Comparison of ENCODE assay signal across 16 cellular contexts in the genomic region with DNA sequence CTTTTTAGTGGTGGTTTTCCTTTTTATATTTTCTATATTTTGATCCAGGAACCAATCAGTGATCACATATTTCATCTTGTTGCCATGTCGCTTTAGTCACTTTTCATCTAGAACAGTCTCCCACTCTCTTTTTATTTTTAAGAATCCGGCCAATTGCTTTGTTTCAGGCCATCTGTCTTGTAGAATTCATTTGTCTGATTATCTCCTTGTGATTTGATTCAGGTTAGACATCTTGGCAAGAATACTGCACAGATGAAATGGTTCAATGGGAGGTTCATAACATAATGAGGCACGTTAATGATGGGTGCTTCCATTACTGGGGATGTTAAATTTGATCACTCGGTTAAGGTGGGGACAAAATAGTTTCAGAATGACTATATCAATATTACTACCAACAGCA.
"Had no signal": no experiment of that assay in that cellular context is flagged by ENCODE, and none has a peak within 500 bp of the region (broad histone marks: within the 10 kb centered on the region; RNA-seq: fewer than 3 reads in every experiment).

No MANE protein-coding gene starts in this region.

- H3K4me3 Mint-ChIP-seq: activated CD4-positive, alpha-beta T cell treated with anti-CD3 and anti-CD28 coated beads, Interleukin-2, amount 10 ng/mL, durations not matched to agents 7 days and 5 days; stimulated activated naive CD8-positive, alpha-beta T cell treated with anti-CD3 and anti-CD28 coated beads, Interleukin-15, Interleukin-2, amounts not matched to agents 100 ng/mL and 50 ng/mL, for 24 hours had no signal

- H3K27me3 Mint-ChIP-seq: activated CD4-positive, alpha-beta T cell treated with anti-CD3 and anti-CD28 coated beads, Interleukin-2, amount 10 ng/mL, durations not matched to agents 7 days and 5 days; stimulated activated naive CD8-positive, alpha-beta T cell treated with anti-CD3 and anti-CD28 coated beads, Interleukin-15, Interleukin-2, amounts not matched to agents 100 ng/mL and 50 ng/mL, for 24 hours had no signal

- H3K9me3 ChIP-seq: colonic mucosa, gastrocnemius medialis, heart right ventricle, left lung, right atrium auricular region, transverse colon, uterus had no signal

- FAIRE-seq: endometrium had no signal

- H3K36me3 ChIP-seq: colonic mucosa, uterus had no signal

- ATAC-seq: gastrocnemius medialis, heart right ventricle, left lung had no signal

- H3K9me3 Mint-ChIP-seq: activated CD4-positive, alpha-beta T cell treated with anti-CD3 and anti-CD28 coated beads, Interleukin-2, amount 10 ng/mL, durations not matched to agents 7 days and 5 days; stimulated activated naive CD8-positive, alpha-beta T cell treated with anti-CD3 and anti-CD28 coated beads, Interleukin-15, Interleukin-2, amounts not matched to agents 100 ng/mL and 50 ng/mL, for 24 hours had no signal

- H3K27ac ChIP-seq: colonic mucosa, gastrocnemius medialis, heart right ventricle, left lung, right atrium auricular region, transverse colon, uterus had no signal

- H3K4me1 ChIP-seq: colonic mucosa, heart right ventricle, left lung, right atrium auricular region, transverse colon, uterus had no signal

- H3K27ac Mint-ChIP-seq: activated CD4-positive, alpha-beta T cell treated with anti-CD3 and anti-CD28 coated beads, Interleukin-2, amount 10 ng/mL, durations not matched to agents 7 days and 5 days; stimulated activated naive CD8-positive, alpha-beta T cell treated with anti-CD3 and anti-CD28 coated beads, Interleukin-15, Interleukin-2, amounts not matched to agents 100 ng/mL and 50 ng/mL, for 24 hours had no signal

- H3K4me3 ChIP-seq: colonic mucosa, gastrocnemius medialis, heart right ventricle, left lung, right atrium auricular region, transverse colon, uterus had no signal

- H3K27me3 ChIP-seq: colonic mucosa, gastrocnemius medialis, heart right ventricle, left lung, right atrium auricular region, transverse colon, uterus had no signal

- DNase-seq: activated CD4-positive, alpha-beta T cell treated with anti-CD3 and anti-CD28 coated beads, Interleukin-2, amount 10 ng/mL, durations not matched to agents 7 days and 5 days; activated effector memory CD4-positive, alpha-beta T cell treated with Interleukin-2 at 50 U/mL for 16 hours; activated naive CD4-positive, alpha-beta T cell treated with anti-CD3 and anti-CD28 coated beads, Interleukin-2, amount 50 U/mL, for 16 hours; colonic mucosa; gastrocnemius medialis; heart right ventricle; left lung; midbrain; occipital lobe; stimulated activated CD4-positive, alpha-beta T cell treated with anti-CD3 and anti-CD28 coated beads, Interleukin-12 subunit alpha, Interleukin-12 subunit beta, amount 100 ng/mL, for 4 hours; stimulated activated CD4-positive, alpha-beta T cell treated with anti-CD3 and anti-CD28 coated beads, Interleukin-1b, Interleukin-23, amount 100 ng/mL, for 48 hours; transverse colon; uterus had no signal
